In genomic region chr20:10611357-10611756, GRCh38 we compare ENCODE assay signal across 9 cellular contexts.
DNase-seq lines count a peak whose midpoint lies in the region; ATAC-seq, FAIRE-seq and TF ChIP-seq lines count a peak whose summit lies in the region.
"Had no signal": no experiment of that assay in that cellular context is flagged by ENCODE, and none has a peak within 500 bp of the region (broad histone marks: within the 10 kb centered on the region; RNA-seq: fewer than 3 reads in every experiment).

No MANE protein-coding gene starts in this region.

- intact Hi-C loops in breast epithelium (cut with DNase I; ENCODE audit: low total_unique reads) = no loop called here

- H3K36me3 ChIP-seq in breast epithelium = no peaks in the 10 kb centered on the region

- no peak for TF ChIP-seq POLR2A in breast epithelium (IDR thresholded peaks at IDR 0.05)

- H3K9me3 ChIP-seq in breast epithelium = no peaks in the 10 kb centered on the region

- no peak overlapping the region for H3K27ac ChIP-seq in breast epithelium

- in situ Hi-C loops in ACHN (cut with HindIII; ENCODE audit: low pct_ligation_motif_present, low pct_unique_long_range_greater_than_20kb, low sequenced_read_pairs) = no loop called here

- H3K4me1 ChIP-seq in breast epithelium = no peaks in the 10 kb centered on the region

- FAIRE-seq in HTR-8/SVneo (lab: Jason Lieb, UNC) = no peak

- peak; percentile 87 for ATAC-seq in GM18867 (IDR thresholded peaks at IDR 0.05; ENCODE audit: unreplicated experiment)
- ATAC-seq in GM21390 (IDR thresholded peaks at IDR 0.05; ENCODE audit: unreplicated experiment) = no peak

- H3K4me3 ChIP-seq in breast epithelium = no peak overlapping the region

- DNase-seq in ACHN (peak; percentile 23), HT1080 (ENCODE audit: low read depth) (peak; percentile 48), breast epithelium (ENCODE audit: low spot score in 2 of 2) (no peak), lung microvascular endothelial cell (ENCODE audit: low read depth in 2 of 2) (peak; percentile 64 to 76), HTR-8/SVneo (ENCODE audit: insufficient read length, low spot score) (no peak), KG1 (lab: John Stamatoyannopoulos, UW) (no peak)
- DNase-seq: activated naive CD8-positive, alpha-beta T cell treated with anti-CD3 and anti-CD28 coated beads, Interleukin-2, amount 10 ng/mL, durations not matched to agents 7 days and 5 days had no signal

- H3K27me3 ChIP-seq in breast epithelium = no peaks in the 10 kb centered on the region

- TF ChIP-seq CTCF in breast epithelium (IDR thresholded peaks at IDR 0.05) = peak in 2 of 3 donors; percentile 19 to 27

Comparison
In these comparisons a context has a peak if more than half of its experiments do, and no peak if none do; other contexts are left out.
1. DNase-seq: peak in ACHN (single experiment), HT1080 (single experiment) and lung microvascular endothelial cell (2 of 2); none in breast epithelium (0 of 2), HTR-8/SVneo (single experiment) and KG1 (single experiment).